28 cellular contexts compared by ENCODE assay signal in genomic region chrX:49089553-49089952, GRCh38.
"Had no signal": no experiment of that assay in that cellular context is flagged by ENCODE, and none has a peak within 500 bp of the region (broad histone marks: within the 10 kb centered on the region; RNA-seq: fewer than 3 reads in every experiment).

No MANE protein-coding gene starts in this region.

- H3K36me3 Mint-ChIP-seq: stimulated activated effector memory CD8-positive, alpha-beta T cell treated with anti-CD3 and anti-CD28 coated beads, Interleukin-12 subunit alpha, Interleukin-12 subunit beta, amount 100 ng/mL, for 72 hours; stimulated activated memory B cell treated with anti-CD40 and anti-IgM and Interleukin-4, amounts not matched to agents 10 μg/mL and 1 μg/mL and 100 μg/mL, for 72 hours; stimulated activated naive B cell treated with anti-CD40 and anti-IgM and Interleukin-4, amounts not matched to agents 10 μg/mL and 1 μg/mL and 100 μg/mL, for 72 hours; type B pancreatic cell had no signal

- H3K27ac Mint-ChIP-seq: stimulated activated effector memory CD8-positive, alpha-beta T cell treated with anti-CD3 and anti-CD28 coated beads, Interleukin-12 subunit alpha, Interleukin-12 subunit beta, amount 100 ng/mL, for 72 hours; stimulated activated memory B cell treated with anti-CD40 and anti-IgM and Interleukin-4, amounts not matched to agents 10 μg/mL and 1 μg/mL and 100 μg/mL, for 72 hours; stimulated activated naive B cell treated with anti-CD40 and anti-IgM and Interleukin-4, amounts not matched to agents 10 μg/mL and 1 μg/mL and 100 μg/mL, for 72 hours; stimulated activated naive CD8-positive, alpha-beta T cell treated with anti-CD3 and anti-CD28 coated beads, Interleukin-15, Interleukin-2, amounts not matched to agents 100 ng/mL and 50 ng/mL, for 24 hours; type B pancreatic cell had no signal

- H3K36me3 ChIP-seq: stomach, suprapubic skin, thoracic aorta, thyroid gland, tibial artery, tibial nerve, transverse colon, upper lobe of left lung, upper lobe of right lung, uterus, vagina had no signal

- H3K4me1 Mint-ChIP-seq: stimulated activated effector memory CD8-positive, alpha-beta T cell treated with anti-CD3 and anti-CD28 coated beads, Interleukin-12 subunit alpha, Interleukin-12 subunit beta, amount 100 ng/mL, for 72 hours; stimulated activated memory B cell treated with anti-CD40 and anti-IgM and Interleukin-4, amounts not matched to agents 10 μg/mL and 1 μg/mL and 100 μg/mL, for 72 hours; stimulated activated naive B cell treated with anti-CD40 and anti-IgM and Interleukin-4, amounts not matched to agents 10 μg/mL and 1 μg/mL and 100 μg/mL, for 72 hours; stimulated activated naive CD8-positive, alpha-beta T cell treated with anti-CD3 and anti-CD28 coated beads, Interleukin-15, amount 100 ng/mL, for 72 hours had no signal

- H3K4me1 ChIP-seq: stomach, suprapubic skin, testis, thyroid gland, tibial artery, tibial nerve, transverse colon, upper lobe of left lung, upper lobe of right lung, uterus, vagina had no signal

- H3K4me3 Mint-ChIP-seq: stimulated activated effector memory CD8-positive, alpha-beta T cell treated with anti-CD3 and anti-CD28 coated beads, Interleukin-12 subunit alpha, Interleukin-12 subunit beta, amount 100 ng/mL, for 72 hours; stimulated activated memory B cell treated with anti-CD40 and anti-IgM and Interleukin-4, amounts not matched to agents 10 μg/mL and 1 μg/mL and 100 μg/mL, for 72 hours; stimulated activated naive B cell treated with anti-CD40 and anti-IgM and Interleukin-4, amounts not matched to agents 10 μg/mL and 1 μg/mL and 100 μg/mL, for 72 hours; stimulated activated naive CD8-positive, alpha-beta T cell treated with anti-CD3 and anti-CD28 coated beads, Interleukin-15, amount 100 ng/mL, for 72 hours; stimulated activated naive CD8-positive, alpha-beta T cell treated with anti-CD3 and anti-CD28 coated beads, Interleukin-15, Interleukin-2, amounts not matched to agents 100 ng/mL and 50 ng/mL, for 24 hours; type B pancreatic cell had no signal

- H3K4me3 ChIP-seq: stomach, suprapubic skin, testis, thoracic aorta, thyroid gland, tibial artery, tibial nerve, transverse colon, upper lobe of left lung, upper lobe of right lung, uterus, vagina had no signal

- FAIRE-seq: urothelium cell line had no signal

- H3K27ac ChIP-seq: stomach, suprapubic skin, testis, thoracic aorta, thyroid gland, tibial artery, tibial nerve, transverse colon, upper lobe of left lung, upper lobe of right lung, uterus, vagina had no signal

- DNase-seq: stimulated activated CD4-positive, alpha-beta T cell treated with anti-CD3 and anti-CD28 coated beads, Interleukin-2, amount 100 ng/mL, for 48 hours; stimulated activated CD4-positive, alpha-beta T cell treated with anti-CD3 and anti-CD28 coated beads, Interleukin-4, amount 100 ng/mL, for 1 hour; stimulated activated CD4-positive, alpha-beta T cell treated with anti-CD3 and anti-CD28 coated beads, Interleukin-4, amount 100 ng/mL, for 24 hours; stimulated activated CD4-positive, alpha-beta T cell treated with anti-CD3 and anti-CD28 coated beads, Interleukin-4, amount 100 ng/mL, for 4 hours; stimulated activated CD8-positive, alpha-beta memory T cell treated with anti-CD3 and anti-CD28 coated beads, Interleukin-4, amount 100 ng/mL, for 48 hours; stimulated activated naive B cell treated with anti-CD40 and anti-IgM and Interleukin-4, amounts not matched to agents 10 μg/mL and 1 μg/mL and 100 μg/mL, for 72 hours; stimulated activated naive CD4-positive, alpha-beta T cell; stimulated activated naive CD4-positive, alpha-beta T cell treated with Interleukin-2 at 50 U/mL for 16 hours; stimulated activated naive CD8-positive, alpha-beta T cell treated with anti-CD3 and anti-CD28 coated beads, Interleukin-15, amount 100 ng/mL, for 72 hours; stimulated activated naive CD8-positive, alpha-beta T cell treated with anti-CD3 and anti-CD28 coated beads, Interleukin-15, Interleukin-2, amounts not matched to agents 100 U/mL and 50 U/mL, for 24 hours; stomach; substantia nigra; testis; thyroid gland; tibial artery; transverse colon; upper lobe of left lung; upper lobe of right lung; uterus had no signal

- H3K27me3 ChIP-seq: stomach, suprapubic skin, testis, thyroid gland, tibial artery, tibial nerve, transverse colon, upper lobe of left lung, upper lobe of right lung, uterus, vagina had no signal

- ATAC-seq: stimulated activated effector memory CD8-positive, alpha-beta T cell treated with anti-CD3 and anti-CD28 coated beads, Interleukin-12 subunit alpha, Interleukin-12 subunit beta, amount 100 ng/mL, for 72 hours; stimulated activated memory B cell treated with anti-CD40 and anti-IgM and Interleukin-4, amounts not matched to agents 10 μg/mL and 1 μg/mL and 100 μg/mL, for 72 hours; stimulated activated naive B cell treated with anti-CD40 and anti-IgM and Interleukin-4, amounts not matched to agents 10 μg/mL and 1 μg/mL and 100 μg/mL, for 72 hours; stimulated activated naive CD8-positive, alpha-beta T cell treated with anti-CD3 and anti-CD28 coated beads, Interleukin-15, amount 100 ng/mL, for 72 hours; stimulated activated naive CD8-positive, alpha-beta T cell treated with anti-CD3 and anti-CD28 coated beads, Interleukin-15, Interleukin-2, amounts not matched to agents 100 U/mL and 50 U/mL, for 24 hours; upper lobe of right lung had no signal

- H3K9me3 ChIP-seq: stomach, suprapubic skin, testis, thoracic aorta, thyroid gland, tibial artery, tibial nerve, transverse colon, upper lobe of left lung, upper lobe of right lung, uterus, vagina had no signal

- H3K9me3 Mint-ChIP-seq: stimulated activated effector memory CD8-positive, alpha-beta T cell treated with anti-CD3 and anti-CD28 coated beads, Interleukin-12 subunit alpha, Interleukin-12 subunit beta, amount 100 ng/mL, for 72 hours; stimulated activated memory B cell treated with anti-CD40 and anti-IgM and Interleukin-4, amounts not matched to agents 10 μg/mL and 1 μg/mL and 100 μg/mL, for 72 hours; stimulated activated naive B cell treated with anti-CD40 and anti-IgM and Interleukin-4, amounts not matched to agents 10 μg/mL and 1 μg/mL and 100 μg/mL, for 72 hours; stimulated activated naive CD8-positive, alpha-beta T cell treated with anti-CD3 and anti-CD28 coated beads, Interleukin-15, amount 100 ng/mL, for 72 hours; stimulated activated naive CD8-positive, alpha-beta T cell treated with anti-CD3 and anti-CD28 coated beads, Interleukin-15, Interleukin-2, amounts not matched to agents 100 ng/mL and 50 ng/mL, for 24 hours; type B pancreatic cell had no signal

- H3K27me3 Mint-ChIP-seq: stimulated activated memory B cell treated with anti-CD40 and anti-IgM and Interleukin-4, amounts not matched to agents 10 μg/mL and 1 μg/mL and 100 μg/mL, for 72 hours; stimulated activated naive B cell treated with anti-CD40 and anti-IgM and Interleukin-4, amounts not matched to agents 10 μg/mL and 1 μg/mL and 100 μg/mL, for 72 hours; stimulated activated naive CD8-positive, alpha-beta T cell treated with anti-CD3 and anti-CD28 coated beads, Interleukin-15, amount 100 ng/mL, for 72 hours; stimulated activated naive CD8-positive, alpha-beta T cell treated with anti-CD3 and anti-CD28 coated beads, Interleukin-15, Interleukin-2, amounts not matched to agents 100 ng/mL and 50 ng/mL, for 24 hours; type B pancreatic cell had no signal
